In the genomic region with DNA sequence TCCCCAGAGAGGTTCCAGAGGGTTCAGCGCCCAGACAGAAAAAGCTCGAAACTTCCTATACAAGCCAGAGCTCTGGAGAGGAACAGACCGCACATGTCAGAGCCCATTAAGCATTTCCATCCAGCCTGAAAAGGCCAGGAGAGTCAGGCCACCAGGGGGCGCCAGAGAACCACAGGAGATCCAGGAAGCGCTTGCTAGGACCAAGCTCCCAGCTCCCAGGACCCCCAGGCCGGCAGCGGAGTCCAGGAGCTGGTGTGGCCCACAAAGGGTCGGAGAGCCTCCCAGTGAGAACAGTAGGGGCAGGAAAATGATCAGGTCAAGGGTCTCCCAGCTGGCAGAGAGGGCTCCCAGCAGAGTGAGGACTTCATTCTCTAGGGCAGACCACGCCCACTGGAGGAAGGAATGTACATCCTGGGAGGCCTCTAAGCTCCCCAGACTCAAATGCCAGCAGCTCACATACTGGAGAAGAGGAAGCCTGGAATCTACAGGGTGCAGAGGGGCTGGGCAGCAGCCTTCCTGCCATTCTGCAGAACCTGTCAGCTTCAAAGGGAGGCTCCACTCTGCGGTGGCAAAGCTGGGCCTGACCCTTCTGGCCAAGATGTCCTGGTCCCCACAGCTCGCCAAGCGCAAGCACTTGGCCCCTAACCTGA, we compare ENCODE assay signal across 1 cellular context.
A peak's percentile ranks its signal among the peaks of the same experiment; 100 is the strongest.
TF ChIP-seq lines count a peak whose summit lies in the region.

No MANE protein-coding gene starts in this region.

TF ChIP-seq in HepG2, 621 proteins besides CTCF, POLR2A, EP300 and RAD21 (continued from another document and continues in another):
- TF ChIP-seq ZSCAN25 (CRISPR knock-in tag; IDR thresholded peaks at IDR 0.05) (peak; percentile 4; the same call in 1 of the 2 replicates), ZNF263 (CRISPR knock-in tag; IDR thresholded peaks at IDR 0.05) (0 out of 2 replicates have a peak, but pooled peaks have one; percentile 56), TMF1 (CRISPR knock-in tag; IDR thresholded peaks at IDR 0.05; ENCODE audit: low read depth) (no peak), IRF1 (CRISPR knock-in tag; IDR thresholded peaks at IDR 0.05; ENCODE audit: low read depth) (no peak), SP2 (CRISPR knock-in tag; IDR thresholded peaks at IDR 0.05) (no peak), TFE3 (CRISPR knock-in tag; IDR thresholded peaks at IDR 0.05) (no peak), KAT2B (IDR thresholded peaks at IDR 0.05; ENCODE audit: borderline replicate concordance, low read depth, low read length) (no peak), JUN (CRISPR knock-in tag; IDR thresholded peaks at IDR 0.05) (no peak), ZNF484 (CRISPR knock-in tag; IDR thresholded peaks at IDR 0.05; ENCODE audit: borderline replicate concordance, low read depth) (no peak), ZNF260 (CRISPR knock-in tag; IDR thresholded peaks at IDR 0.05; ENCODE audit: borderline replicate concordance, low read depth) (no peak), BORCS8-MEF2B (CRISPR knock-in tag; IDR thresholded peaks at IDR 0.05) (no peak), ZBTB42 (CRISPR knock-in tag; IDR thresholded peaks at IDR 0.05) (no peak), NCOA2 (CRISPR knock-in tag; IDR thresholded peaks at IDR 0.05) (0 out of 2 replicates have a peak, but pooled peaks have one; percentile 27), GATA4 (IDR thresholded peaks at IDR 0.05; ENCODE audit: borderline replicate concordance, low read depth) (no peak), XBP1 (CRISPR knock-in tag; IDR thresholded peaks at IDR 0.05) (no peak), HNF1B (CRISPR knock-in tag; IDR thresholded peaks at IDR 0.05) (peak; percentile 75), GATAD2A (CRISPR knock-in tag; IDR thresholded peaks at IDR 0.05) (0 out of 2 replicates have a peak, but pooled peaks have one; percentile 24), GTF3A (CRISPR knock-in tag; conservative IDR thresholded peaks at IDR 0.05) (no peak), PITX1 (CRISPR knock-in tag; IDR thresholded peaks at IDR 0.05) (peak; percentile 56; the same call in 1 of the 2 replicates), ZNF607 (CRISPR knock-in tag; IDR thresholded peaks at IDR 0.05; ENCODE audit: borderline replicate concordance) (no peak), XRCC5 (optimal IDR thresholded peaks at IDR 0.05; ENCODE audit: low read length) (peak; percentile 87), ZNF256 (CRISPR knock-in tag; conservative IDR thresholded peaks at IDR 0.05) (no peak), REST (IDR thresholded peaks at IDR 0.05; ENCODE audit: borderline replicate concordance in 1 of 2, low read depth in 1 of 2, low read length in 2 of 2) (no peak), ZNF737 (CRISPR knock-in tag; IDR thresholded peaks at IDR 0.05; ENCODE audit: borderline replicate concordance) (0 out of 2 replicates have a peak, but pooled peaks have one; percentile 16), NRL (CRISPR knock-in tag; IDR thresholded peaks at IDR 0.05; ENCODE audit: borderline replicate concordance) (no peak; the same call in 1 of the 2 replicates), SRSF4 (IDR thresholded peaks at IDR 0.05; ENCODE audit: low read depth, low read length, poor library complexity, severe bottlenecking) (no peak)
- TF ChIP-seq, protein P1, sequence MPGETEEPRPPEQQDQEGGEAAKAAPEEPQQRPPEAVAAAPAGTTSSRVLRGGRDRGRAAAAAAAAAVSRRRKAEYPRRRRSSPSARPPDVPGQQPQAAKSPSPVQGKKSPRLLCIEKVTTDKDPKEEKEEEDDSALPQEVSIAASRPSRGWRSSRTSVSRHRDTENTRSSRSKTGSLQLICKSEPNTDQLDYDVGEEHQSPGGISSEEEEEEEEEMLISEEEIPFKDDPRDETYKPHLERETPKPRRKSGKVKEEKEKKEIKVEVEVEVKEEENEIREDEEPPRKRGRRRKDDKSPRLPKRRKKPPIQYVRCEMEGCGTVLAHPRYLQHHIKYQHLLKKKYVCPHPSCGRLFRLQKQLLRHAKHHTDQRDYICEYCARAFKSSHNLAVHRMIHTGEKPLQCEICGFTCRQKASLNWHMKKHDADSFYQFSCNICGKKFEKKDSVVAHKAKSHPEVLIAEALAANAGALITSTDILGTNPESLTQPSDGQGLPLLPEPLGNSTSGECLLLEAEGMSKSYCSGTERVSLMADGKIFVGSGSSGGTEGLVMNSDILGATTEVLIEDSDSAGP (CRISPR knock-in tag; IDR thresholded peaks at IDR 0.05; ENCODE audit: borderline replicate concordance), result peak; percentile 74; the same call in 1 of the 2 replicates
- TF ChIP-seq, protein P2, sequence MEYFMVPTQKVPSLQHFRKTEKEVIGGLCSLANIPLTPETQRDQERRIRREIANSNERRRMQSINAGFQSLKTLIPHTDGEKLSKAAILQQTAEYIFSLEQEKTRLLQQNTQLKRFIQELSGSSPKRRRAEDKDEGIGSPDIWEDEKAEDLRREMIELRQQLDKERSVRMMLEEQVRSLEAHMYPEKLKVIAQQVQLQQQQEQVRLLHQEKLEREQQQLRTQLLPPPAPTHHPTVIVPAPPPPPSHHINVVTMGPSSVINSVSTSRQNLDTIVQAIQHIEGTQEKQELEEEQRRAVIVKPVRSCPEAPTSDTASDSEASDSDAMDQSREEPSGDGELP (IDR thresholded peaks at IDR 0.05; ENCODE audit: borderline replicate concordance, low read depth), result peak; percentile 73; the same call in 1 of the 2 replicates
- TF ChIP-seq, protein P3, sequence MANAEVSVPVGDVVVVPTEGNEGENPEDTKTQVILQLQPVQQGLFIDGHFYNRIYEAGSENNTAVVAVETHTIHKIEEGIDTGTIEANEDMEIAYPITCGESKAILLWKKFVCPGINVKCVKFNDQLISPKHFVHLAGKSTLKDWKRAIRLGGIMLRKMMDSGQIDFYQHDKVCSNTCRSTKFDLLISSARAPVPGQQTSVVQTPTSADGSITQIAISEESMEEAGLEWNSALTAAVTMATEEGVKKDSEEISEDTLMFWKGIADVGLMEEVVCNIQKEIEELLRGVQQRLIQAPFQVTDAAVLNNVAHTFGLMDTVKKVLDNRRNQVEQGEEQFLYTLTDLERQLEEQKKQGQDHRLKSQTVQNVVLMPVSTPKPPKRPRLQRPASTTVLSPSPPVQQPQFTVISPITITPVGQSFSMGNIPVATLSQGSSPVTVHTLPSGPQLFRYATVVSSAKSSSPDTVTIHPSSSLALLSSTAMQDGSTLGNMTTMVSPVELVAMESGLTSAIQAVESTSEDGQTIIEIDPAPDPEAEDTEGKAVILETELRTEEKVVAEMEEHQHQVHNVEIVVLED (CRISPR knock-in tag; IDR thresholded peaks at IDR 0.05; ENCODE audit: borderline replicate concordance), result no peak
- TF ChIP-seq, protein P4, sequence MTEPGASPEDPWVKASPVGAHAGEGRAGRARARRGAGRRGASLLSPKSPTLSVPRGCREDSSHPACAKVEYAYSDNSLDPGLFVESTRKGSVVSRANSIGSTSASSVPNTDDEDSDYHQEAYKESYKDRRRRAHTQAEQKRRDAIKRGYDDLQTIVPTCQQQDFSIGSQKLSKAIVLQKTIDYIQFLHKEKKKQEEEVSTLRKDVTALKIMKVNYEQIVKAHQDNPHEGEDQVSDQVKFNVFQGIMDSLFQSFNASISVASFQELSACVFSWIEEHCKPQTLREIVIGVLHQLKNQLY (CRISPR knock-in tag; IDR thresholded peaks at IDR 0.05), result no peak
- TF ChIP-seq, protein P5, sequence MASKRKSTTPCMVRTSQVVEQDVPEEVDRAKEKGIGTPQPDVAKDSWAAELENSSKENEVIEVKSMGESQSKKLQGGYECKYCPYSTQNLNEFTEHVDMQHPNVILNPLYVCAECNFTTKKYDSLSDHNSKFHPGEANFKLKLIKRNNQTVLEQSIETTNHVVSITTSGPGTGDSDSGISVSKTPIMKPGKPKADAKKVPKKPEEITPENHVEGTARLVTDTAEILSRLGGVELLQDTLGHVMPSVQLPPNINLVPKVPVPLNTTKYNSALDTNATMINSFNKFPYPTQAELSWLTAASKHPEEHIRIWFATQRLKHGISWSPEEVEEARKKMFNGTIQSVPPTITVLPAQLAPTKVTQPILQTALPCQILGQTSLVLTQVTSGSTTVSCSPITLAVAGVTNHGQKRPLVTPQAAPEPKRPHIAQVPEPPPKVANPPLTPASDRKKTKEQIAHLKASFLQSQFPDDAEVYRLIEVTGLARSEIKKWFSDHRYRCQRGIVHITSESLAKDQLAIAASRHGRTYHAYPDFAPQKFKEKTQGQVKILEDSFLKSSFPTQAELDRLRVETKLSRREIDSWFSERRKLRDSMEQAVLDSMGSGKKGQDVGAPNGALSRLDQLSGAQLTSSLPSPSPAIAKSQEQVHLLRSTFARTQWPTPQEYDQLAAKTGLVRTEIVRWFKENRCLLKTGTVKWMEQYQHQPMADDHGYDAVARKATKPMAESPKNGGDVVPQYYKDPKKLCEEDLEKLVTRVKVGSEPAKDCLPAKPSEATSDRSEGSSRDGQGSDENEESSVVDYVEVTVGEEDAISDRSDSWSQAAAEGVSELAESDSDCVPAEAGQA (IDR thresholded peaks at IDR 0.05; ENCODE audit: low read depth), result no peak
- TF ChIP-seq, protein P5 (CRISPR knock-in tag; IDR thresholded peaks at IDR 0.05; ENCODE audit: borderline replicate concordance), result no peak
